15 cellular contexts compared by ENCODE assay signal in the genomic region with DNA sequence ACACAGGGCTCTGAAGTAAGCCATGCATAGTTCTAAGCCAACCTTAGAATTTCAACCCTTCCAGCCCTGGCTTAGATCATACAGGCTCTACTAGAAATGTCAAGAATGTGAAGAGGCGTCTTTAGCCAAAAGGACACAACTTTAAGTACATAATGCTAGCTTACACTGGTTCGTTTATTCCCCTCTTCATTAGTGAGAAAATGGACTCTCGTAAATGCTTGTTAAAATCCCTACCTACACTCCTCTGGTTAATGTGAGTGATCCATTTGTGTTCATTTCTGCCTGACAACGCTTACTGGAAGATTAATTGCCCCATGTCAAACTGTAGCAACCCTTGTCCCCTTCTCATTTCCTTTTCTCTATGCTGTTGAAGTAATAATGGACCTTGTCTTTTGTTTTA.
DNase-seq lines count a peak whose midpoint lies in the region; ATAC-seq and TF ChIP-seq lines count a peak whose summit lies in the region.
"Had no signal": no experiment of that assay in that cellular context is flagged by ENCODE, and none has a peak within 500 bp of the region (broad histone marks: within the 10 kb centered on the region; RNA-seq: fewer than 3 reads in every experiment).

No MANE protein-coding gene starts in this region.

- H3K9me2 ChIP-seq in OCI-LY7 (ENCODE audit: insufficient read depth, low read length), result no peaks in the 10 kb centered on the region

- no peaks in the 10 kb centered on the region for H3K36me3 ChIP-seq in tibial artery
- H3K36me3 ChIP-seq in OCI-LY7 (ENCODE audit: insufficient read depth, low read length), result no peaks in the 10 kb centered on the region
- H3K36me3 ChIP-seq: Peyer's patch, thyroid gland had no signal

- no peak overlapping the region for H2AFZ ChIP-seq in OCI-LY7 (ENCODE audit: low read length)

- no peaks in the 10 kb centered on the region for H4K20me1 ChIP-seq in OCI-LY7 (ENCODE audit: insufficient read depth, low read length)

- no peaks in the 10 kb centered on the region for H3K27me3 ChIP-seq in tibial artery
- H3K27me3 ChIP-seq: Peyer's patch, thyroid gland had no signal

- H3K9me3 ChIP-seq in tibial artery (no peaks in the 10 kb centered on the region), OCI-LY7 (ENCODE audit: low read length) (no peaks in the 10 kb centered on the region)
- H3K9me3 ChIP-seq: Peyer's patch, thyroid gland had no signal

- POLR2A ChIA-PET in OCI-LY7 (lab: Charles Lee), result no interaction called here

- CTCF ChIA-PET in OCI-LY7 (lab: Charles Lee; ENCODE audit: unreplicated experiment), result no interaction called here

- no peak overlapping the region for H3K4me2 ChIP-seq in OCI-LY7 (ENCODE audit: low read length)

- intact Hi-C loops in tibial artery (cut with DNase I; ENCODE audit: low total_unique reads) (no loop called here), OCI-LY7 (cut with micrococcal nuclease; ENCODE audit: unreplicated experiment) (no loop called here)

- H3K4me1 ChIP-seq in tibial artery (no peaks in the 10 kb centered on the region), OCI-LY7 (ENCODE audit: insufficient read depth, low read length, poor library complexity, severe bottlenecking) (no peaks in the 10 kb centered on the region)

- BruUV-seq in OCI-LY7 (replicated peaks; lab: Mats Ljungman, UMichigan), result no TSS peak

- peak; percentile 13 for DNase-seq in DMS153 treated with DMSO at 0.1 percent for 48 hours (lab: John Stamatoyannopoulos, UW; ENCODE audit: unreplicated experiment)
- DNase-seq in DMS153 (lab: John Stamatoyannopoulos, UW), result no peak
- DNase-seq in NCI-H69 (lab: John Stamatoyannopoulos, UW), result peak; percentile 98
- peak; percentile 8 for DNase-seq in fibroblast of villous mesenchyme (ENCODE audit: low read depth)
- peak; percentile 30 for DNase-seq in retinal pigment epithelial cell (ENCODE audit: low read depth)
- no peak for DNase-seq in tibial artery
- no peak for DNase-seq in OCI-LY7 (ENCODE audit: low spot score)
- DNase-seq: activated naive CD4-positive, alpha-beta T cell treated with Interleukin-2 at 50 U/mL for 16 hours; caudate nucleus; NCI-H1694; Peyer's patch; thyroid gland had no signal

- TF ChIP-seq CTCF in fibroblast of villous mesenchyme (IDR thresholded peaks at IDR 0.05; ENCODE audit: insufficient read depth, low read depth, low read length), result no peak
- no peak for TF ChIP-seq CTCF in retinal pigment epithelial cell (conservative IDR thresholded peaks at IDR 0.05; ENCODE audit: low read depth, low read length)
- TF ChIP-seq CTCF in tibial artery (IDR thresholded peaks at IDR 0.05), result no peak
- TF ChIP-seq CTCF in OCI-LY7 (conservative IDR thresholded peaks at IDR 0.05; ENCODE audit: low read length), result no peak

- ATAC-seq in GM21528 (IDR thresholded peaks at IDR 0.05; ENCODE audit: low FRiP score, unreplicated experiment), result no peak

- H3K27ac ChIP-seq in tibial artery (no peak overlapping the region), OCI-LY7 (ENCODE audit: low read depth, low read length, poor library complexity, severe bottlenecking) (no peak overlapping the region)
- H3K27ac ChIP-seq: 22Rv1, epithelial cell of prostate, Peyer's patch, thyroid gland had no signal

- H3K4me3 ChIP-seq in fibroblast of villous mesenchyme (ENCODE audit: low read depth, low read length), result no peak overlapping the region
- H3K4me3 ChIP-seq in retinal pigment epithelial cell (ENCODE audit: low read length), result no peak overlapping the region
- no peak overlapping the region for H3K4me3 ChIP-seq in tibial artery
- H3K4me3 ChIP-seq in OCI-LY7 (ENCODE audit: low read depth, low read length, poor library complexity, severe bottlenecking), result no peak overlapping the region
- H3K4me3 ChIP-seq: Peyer's patch, thyroid gland had no signal

- no peaks in the 10 kb centered on the region for H3K79me2 ChIP-seq in OCI-LY7 (ENCODE audit: insufficient read depth, low read depth, low read length)

Comparison
In these comparisons a context has a peak if more than half of its experiments do, and no peak if none do; other contexts are left out.
1. DNase-seq: peak in DMS153 treated with DMSO at 0.1 percent for 48 hours (single experiment), NCI-H69 (single experiment), fibroblast of villous mesenchyme (single experiment) and retinal pigment epithelial cell (single experiment); none in DMS153 (single experiment), tibial artery (0 of 2) and OCI-LY7 (single experiment).